ENCODE assay signal across 8 cellular contexts in the genomic region with DNA sequence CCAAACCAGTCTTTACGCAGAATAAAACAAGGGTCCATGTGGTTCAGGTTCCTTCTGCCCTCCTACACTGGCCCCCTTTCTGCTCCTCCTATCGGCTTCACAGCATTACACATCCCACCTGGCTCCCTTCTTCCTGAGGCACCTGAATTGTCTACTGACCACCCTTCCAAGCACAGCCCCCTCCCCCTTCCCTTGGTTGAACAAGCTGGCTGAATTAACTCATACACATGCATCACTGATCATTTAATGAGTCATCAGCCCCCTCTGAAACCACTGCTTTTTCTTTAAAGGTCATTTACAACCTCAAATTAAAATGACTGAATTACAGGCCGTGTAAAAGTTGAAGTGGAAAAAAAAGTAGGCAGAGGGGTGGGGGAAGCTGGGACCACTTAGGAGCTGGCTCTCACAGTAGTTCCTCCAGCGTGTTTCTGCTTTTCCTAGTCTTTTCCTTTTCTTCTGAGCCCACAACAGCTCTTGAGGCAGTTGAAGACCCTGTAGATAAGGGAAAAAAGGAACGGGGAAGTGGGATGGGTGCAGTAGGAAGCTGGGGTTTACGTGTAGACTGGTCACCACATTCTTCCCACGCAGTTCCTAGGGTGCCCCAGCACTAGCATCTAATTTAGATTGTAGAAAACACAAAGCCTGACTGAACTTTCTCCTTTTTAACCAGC.
DNase-seq lines count a peak whose midpoint lies in the region; ATAC-seq and TF ChIP-seq lines count a peak whose summit lies in the region.

No MANE protein-coding gene starts in this region.

- TF ChIP-seq CTCF in type B pancreatic cell (conservative IDR thresholded peaks at IDR 0.05) (no peak), omental fat pad (IDR thresholded peaks at IDR 0.05) (no peak)

- DNase-seq in AG20443 (ENCODE audit: low spot score) (peak; percentile 51), islet precursor cell (peak; percentile 47), type B pancreatic cell (ENCODE audit: extremely low spot score, unreplicated experiment) (no peak), omental fat pad (ENCODE audit: low spot score) (no peak), NCI-H2196 treated with DMSO at 0.1 percent for 48 hours (lab: John Stamatoyannopoulos, UW; ENCODE audit: unreplicated experiment) (no peak)
- DNase-seq in activated CD8-positive, alpha-beta memory T cell treated with anti-CD3 and anti-CD28 coated beads, Interleukin-2, amount 50 U/mL, for 4 hours, result peak; percentile 58

- H3K4me1 Mint-ChIP-seq in type B pancreatic cell (ENCODE audit: unreplicated experiment), result peaks cover 40% of the 10 kb centered on the region

- H3K27ac Mint-ChIP-seq in type B pancreatic cell, result peak overlapping the region; percentile 67

- no peaks in the 10 kb centered on the region for H3K9me3 Mint-ChIP-seq in type B pancreatic cell

- peaks cover 23% of the 10 kb centered on the region for H3K36me3 Mint-ChIP-seq in type B pancreatic cell

- peak; percentile 51 for ATAC-seq in GM19372 (IDR thresholded peaks at IDR 0.05; ENCODE audit: low read depth, unreplicated experiment)
- peak; percentile 51 for ATAC-seq in HG03439 (IDR thresholded peaks at IDR 0.05; ENCODE audit: unreplicated experiment)
- ATAC-seq in omental fat pad (ENCODE audit: low FRiP score), result no peak

- H3K27me3 Mint-ChIP-seq in type B pancreatic cell, result no peaks in the 10 kb centered on the region

- no peak overlapping the region for H3K4me3 Mint-ChIP-seq in type B pancreatic cell

Comparison
In these comparisons a context has a peak if more than half of its experiments do, and no peak if none do; other contexts are left out.
1. DNase-seq: peak in AG20443 (single experiment), activated CD8-positive, alpha-beta memory T cell treated with anti-CD3 and anti-CD28 coated beads, Interleukin-2, amount 50 U/mL, for 4 hours (single experiment) and islet precursor cell (single experiment); none in type B pancreatic cell (single experiment), omental fat pad (single experiment) and NCI-H2196 treated with DMSO at 0.1 percent for 48 hours (single experiment).